ENCODE assay signal across 1 cellular context in the genomic region with DNA sequence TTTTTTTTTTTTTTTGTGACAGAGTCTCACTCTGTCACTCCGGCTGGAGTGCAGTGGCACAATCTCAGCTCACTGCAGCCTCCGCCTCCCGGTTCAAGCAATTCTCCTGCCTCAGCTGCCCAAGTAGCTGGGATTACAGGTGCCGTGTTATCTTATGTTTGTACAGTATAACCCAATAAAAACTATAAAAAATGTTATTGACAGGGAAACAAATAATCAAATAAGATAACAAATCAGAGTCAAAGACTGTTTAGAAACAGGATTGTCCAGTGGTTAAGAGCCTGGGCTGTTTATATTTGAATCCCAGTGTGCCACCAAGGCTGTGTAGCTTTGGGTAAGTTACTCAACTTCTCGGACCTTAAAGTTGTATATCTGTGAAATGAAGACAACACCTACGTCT.
TF ChIP-seq lines count a peak whose summit lies in the region.

No MANE protein-coding gene starts in this region.

TF ChIP-seq in GM23338, 12 proteins besides CTCF, POLR2A, EP300 and RAD21 (continued from another document):
- TF ChIP-seq, protein P1, sequence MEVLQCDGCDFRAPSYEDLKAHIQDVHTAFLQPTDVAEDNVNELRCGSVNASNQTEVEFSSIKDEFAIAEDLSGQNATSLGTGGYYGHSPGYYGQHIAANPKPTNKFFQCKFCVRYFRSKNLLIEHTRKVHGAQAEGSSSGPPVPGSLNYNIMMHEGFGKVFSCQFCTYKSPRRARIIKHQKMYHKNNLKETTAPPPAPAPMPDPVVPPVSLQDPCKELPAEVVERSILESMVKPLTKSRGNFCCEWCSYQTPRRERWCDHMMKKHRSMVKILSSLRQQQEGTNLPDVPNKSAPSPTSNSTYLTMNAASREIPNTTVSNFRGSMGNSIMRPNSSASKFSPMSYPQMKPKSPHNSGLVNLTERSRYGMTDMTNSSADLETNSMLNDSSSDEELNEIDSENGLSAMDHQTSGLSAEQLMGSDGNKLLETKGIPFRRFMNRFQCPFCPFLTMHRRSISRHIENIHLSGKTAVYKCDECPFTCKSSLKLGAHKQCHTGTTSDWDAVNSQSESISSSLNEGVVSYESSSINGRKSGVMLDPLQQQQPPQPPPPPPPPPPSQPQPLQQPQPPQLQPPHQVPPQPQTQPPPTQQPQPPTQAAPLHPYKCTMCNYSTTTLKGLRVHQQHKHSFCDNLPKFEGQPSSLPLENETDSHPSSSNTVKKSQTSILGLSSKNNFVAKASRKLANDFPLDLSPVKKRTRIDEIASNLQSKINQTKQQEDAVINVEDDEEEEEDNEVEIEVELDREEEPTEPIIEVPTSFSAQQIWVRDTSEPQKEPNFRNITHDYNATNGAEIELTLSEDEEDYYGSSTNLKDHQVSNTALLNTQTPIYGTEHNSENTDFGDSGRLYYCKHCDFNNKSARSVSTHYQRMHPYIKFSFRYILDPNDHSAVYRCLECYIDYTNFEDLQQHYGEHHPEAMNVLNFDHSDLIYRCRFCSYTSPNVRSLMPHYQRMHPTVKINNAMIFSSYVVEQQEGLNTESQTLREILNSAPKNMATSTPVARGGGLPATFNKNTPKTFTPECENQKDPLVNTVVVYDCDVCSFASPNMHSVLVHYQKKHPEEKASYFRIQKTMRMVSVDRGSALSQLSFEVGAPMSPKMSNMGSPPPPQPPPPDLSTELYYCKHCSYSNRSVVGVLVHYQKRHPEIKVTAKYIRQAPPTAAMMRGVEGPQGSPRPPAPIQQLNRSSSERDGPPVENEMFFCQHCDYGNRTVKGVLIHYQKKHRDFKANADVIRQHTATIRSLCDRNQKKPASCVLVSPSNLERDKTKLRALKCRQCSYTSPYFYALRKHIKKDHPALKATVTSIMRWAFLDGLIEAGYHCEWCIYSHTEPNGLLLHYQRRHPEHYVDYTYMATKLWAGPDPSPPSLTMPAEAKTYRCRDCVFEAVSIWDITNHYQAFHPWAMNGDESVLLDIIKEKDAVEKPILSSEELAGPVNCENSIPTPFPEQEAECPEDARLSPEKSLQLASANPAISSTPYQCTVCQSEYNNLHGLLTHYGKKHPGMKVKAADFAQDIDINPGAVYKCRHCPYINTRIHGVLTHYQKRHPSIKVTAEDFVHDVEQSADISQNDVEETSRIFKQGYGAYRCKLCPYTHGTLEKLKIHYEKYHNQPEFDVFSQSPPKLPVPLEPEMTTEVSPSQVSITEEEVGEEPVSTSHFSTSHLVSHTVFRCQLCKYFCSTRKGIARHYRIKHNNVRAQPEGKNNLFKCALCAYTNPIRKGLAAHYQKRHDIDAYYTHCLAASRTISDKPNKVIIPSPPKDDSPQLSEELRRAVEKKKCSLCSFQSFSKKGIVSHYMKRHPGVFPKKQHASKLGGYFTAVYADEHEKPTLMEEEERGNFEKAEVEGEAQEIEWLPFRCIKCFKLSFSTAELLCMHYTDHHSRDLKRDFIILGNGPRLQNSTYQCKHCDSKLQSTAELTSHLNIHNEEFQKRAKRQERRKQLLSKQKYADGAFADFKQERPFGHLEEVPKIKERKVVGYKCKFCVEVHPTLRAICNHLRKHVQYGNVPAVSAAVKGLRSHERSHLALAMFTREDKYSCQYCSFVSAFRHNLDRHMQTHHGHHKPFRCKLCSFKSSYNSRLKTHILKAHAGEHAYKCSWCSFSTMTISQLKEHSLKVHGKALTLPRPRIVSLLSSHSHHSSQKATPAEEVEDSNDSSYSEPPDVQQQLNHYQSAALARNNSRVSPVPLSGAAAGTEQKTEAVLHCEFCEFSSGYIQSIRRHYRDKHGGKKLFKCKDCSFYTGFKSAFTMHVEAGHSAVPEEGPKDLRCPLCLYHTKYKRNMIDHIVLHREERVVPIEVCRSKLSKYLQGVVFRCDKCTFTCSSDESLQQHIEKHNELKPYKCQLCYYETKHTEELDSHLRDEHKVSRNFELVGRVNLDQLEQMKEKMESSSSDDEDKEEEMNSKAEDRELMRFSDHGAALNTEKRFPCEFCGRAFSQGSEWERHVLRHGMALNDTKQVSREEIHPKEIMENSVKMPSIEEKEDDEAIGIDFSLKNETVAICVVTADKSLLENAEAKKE (CRISPR knock-in tag; IDR thresholded peaks at IDR 0.05): no peak
- TF ChIP-seq CREB1 (CRISPR knock-in tag; IDR thresholded peaks at IDR 0.05; ENCODE audit: low read depth): no peak
- TF ChIP-seq, protein P2, sequence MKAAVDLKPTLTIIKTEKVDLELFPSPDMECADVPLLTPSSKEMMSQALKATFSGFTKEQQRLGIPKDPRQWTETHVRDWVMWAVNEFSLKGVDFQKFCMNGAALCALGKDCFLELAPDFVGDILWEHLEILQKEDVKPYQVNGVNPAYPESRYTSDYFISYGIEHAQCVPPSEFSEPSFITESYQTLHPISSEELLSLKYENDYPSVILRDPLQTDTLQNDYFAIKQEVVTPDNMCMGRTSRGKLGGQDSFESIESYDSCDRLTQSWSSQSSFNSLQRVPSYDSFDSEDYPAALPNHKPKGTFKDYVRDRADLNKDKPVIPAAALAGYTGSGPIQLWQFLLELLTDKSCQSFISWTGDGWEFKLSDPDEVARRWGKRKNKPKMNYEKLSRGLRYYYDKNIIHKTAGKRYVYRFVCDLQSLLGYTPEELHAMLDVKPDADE (IDR thresholded peaks at IDR 0.05): no peak
- no peak for TF ChIP-seq JUNB (IDR thresholded peaks at IDR 0.05; ENCODE audit: unreplicated experiment)
